In genomic region chr5:132369471-132370240, GRCh38 we compare ENCODE assay signal across 1 cellular context.
TF ChIP-seq lines count a peak whose summit lies in the region.

Gene SLC22A5 (plus strand): TSS chr5:132369710. CDS start chr5:132369973, 263 bp downstream.

TF ChIP-seq in HepG2, 621 proteins besides CTCF, POLR2A, EP300 and RAD21 (continued from another document and continues in another):
- TF ChIP-seq, protein P1, sequence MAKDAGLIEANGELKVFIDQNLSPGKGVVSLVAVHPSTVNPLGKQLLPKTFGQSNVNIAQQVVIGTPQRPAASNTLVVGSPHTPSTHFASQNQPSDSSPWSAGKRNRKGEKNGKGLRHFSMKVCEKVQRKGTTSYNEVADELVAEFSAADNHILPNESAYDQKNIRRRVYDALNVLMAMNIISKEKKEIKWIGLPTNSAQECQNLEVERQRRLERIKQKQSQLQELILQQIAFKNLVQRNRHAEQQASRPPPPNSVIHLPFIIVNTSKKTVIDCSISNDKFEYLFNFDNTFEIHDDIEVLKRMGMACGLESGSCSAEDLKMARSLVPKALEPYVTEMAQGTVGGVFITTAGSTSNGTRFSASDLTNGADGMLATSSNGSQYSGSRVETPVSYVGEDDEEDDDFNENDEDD (CRISPR knock-in tag; IDR thresholded peaks at IDR 0.05; ENCODE audit: borderline replicate concordance), result peak; percentile 68; the same call in 1 of the 2 replicates
- TF ChIP-seq, protein P2, sequence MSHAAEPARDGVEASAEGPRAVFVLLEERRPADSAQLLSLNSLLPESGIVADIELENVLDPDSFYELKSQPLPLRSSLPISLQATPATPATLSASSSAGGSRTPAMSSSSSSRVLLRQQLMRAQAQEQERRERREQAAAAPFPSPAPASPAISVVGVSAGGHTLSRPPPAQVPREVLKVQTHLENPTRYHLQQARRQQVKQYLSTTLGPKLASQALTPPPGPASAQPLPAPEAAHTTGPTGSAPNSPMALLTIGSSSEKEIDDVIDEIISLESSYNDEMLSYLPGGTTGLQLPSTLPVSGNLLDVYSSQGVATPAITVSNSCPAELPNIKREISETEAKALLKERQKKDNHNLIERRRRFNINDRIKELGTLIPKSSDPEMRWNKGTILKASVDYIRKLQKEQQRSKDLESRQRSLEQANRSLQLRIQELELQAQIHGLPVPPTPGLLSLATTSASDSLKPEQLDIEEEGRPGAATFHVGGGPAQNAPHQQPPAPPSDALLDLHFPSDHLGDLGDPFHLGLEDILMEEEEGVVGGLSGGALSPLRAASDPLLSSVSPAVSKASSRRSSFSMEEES (CRISPR knock-in tag; IDR thresholded peaks at IDR 0.05), result peak; percentile 22; the same call in 1 of the 2 replicates
- peak; percentile 50; the same call in 1 of the 2 replicates for TF ChIP-seq ZNF367 (CRISPR knock-in tag; IDR thresholded peaks at IDR 0.05; ENCODE audit: borderline replicate concordance)
- TF ChIP-seq ZBTB40 (IDR thresholded peaks at IDR 0.05), result no peak
- TF ChIP-seq ZBTB40 (CRISPR knock-in tag; IDR thresholded peaks at IDR 0.05), result peak; percentile 80; the same call in 1 of the 2 replicates
- TF ChIP-seq HDAC1 (CRISPR knock-in tag; IDR thresholded peaks at IDR 0.05), result no peak; the same call in 1 of the 2 replicates
- peak; percentile 99 for TF ChIP-seq ZFX (CRISPR knock-in tag; IDR thresholded peaks at IDR 0.05; ENCODE audit: low read depth)
- TF ChIP-seq ATRX (CRISPR knock-in tag; IDR thresholded peaks at IDR 0.05; ENCODE audit: borderline replicate concordance), result no peak
- TF ChIP-seq NKX3-1 (CRISPR knock-in tag; IDR thresholded peaks at IDR 0.05), result peak; percentile 76
- peak; percentile 49; the same call in 1 of the 2 replicates for TF ChIP-seq THAP11 (CRISPR knock-in tag; IDR thresholded peaks at IDR 0.05)
- TF ChIP-seq, protein P3, sequence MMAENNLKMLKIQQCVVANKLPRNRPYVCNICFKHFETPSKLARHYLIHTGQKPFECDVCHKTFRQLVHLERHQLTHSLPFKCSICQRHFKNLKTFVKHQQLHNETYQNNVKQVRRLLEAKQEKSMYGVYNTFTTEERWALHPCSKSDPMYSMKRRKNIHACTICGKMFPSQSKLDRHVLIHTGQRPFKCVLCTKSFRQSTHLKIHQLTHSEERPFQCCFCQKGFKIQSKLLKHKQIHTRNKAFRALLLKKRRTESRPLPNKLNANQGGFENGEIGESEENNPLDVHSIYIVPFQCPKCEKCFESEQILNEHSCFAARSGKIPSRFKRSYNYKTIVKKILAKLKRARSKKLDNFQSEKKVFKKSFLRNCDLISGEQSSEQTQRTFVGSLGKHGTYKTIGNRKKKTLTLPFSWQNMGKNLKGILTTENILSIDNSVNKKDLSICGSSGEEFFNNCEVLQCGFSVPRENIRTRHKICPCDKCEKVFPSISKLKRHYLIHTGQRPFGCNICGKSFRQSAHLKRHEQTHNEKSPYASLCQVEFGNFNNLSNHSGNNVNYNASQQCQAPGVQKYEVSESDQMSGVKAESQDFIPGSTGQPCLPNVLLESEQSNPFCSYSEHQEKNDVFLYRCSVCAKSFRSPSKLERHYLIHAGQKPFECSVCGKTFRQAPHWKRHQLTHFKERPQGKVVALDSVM (CRISPR knock-in tag; IDR thresholded peaks at IDR 0.05), result peak; percentile 86
- TF ChIP-seq TFDP2 (CRISPR knock-in tag; IDR thresholded peaks at IDR 0.05), result peak; percentile 13
- TF ChIP-seq FOXO4 (CRISPR knock-in tag; conservative IDR thresholded peaks at IDR 0.05), result 0 out of 2 replicates have a peak, but pooled peaks have one; percentile 78
- 0 out of 2 replicates have a peak, but pooled peaks have one; percentile 68 for TF ChIP-seq REXO4 (CRISPR knock-in tag; IDR thresholded peaks at IDR 0.05; ENCODE audit: borderline replicate concordance)
- TF ChIP-seq ZBTB7B (CRISPR knock-in tag; IDR thresholded peaks at IDR 0.05), result peak; percentile 62
- 0 out of 2 replicates have a peak, but pooled peaks have one; percentile 13 for TF ChIP-seq HOXA9 (CRISPR knock-in tag; IDR thresholded peaks at IDR 0.05; ENCODE audit: borderline replicate concordance)
- peak; percentile 77; the same call in 1 of the 2 replicates for TF ChIP-seq ZNF451 (CRISPR knock-in tag; IDR thresholded peaks at IDR 0.05)
- peak; percentile 71; the same call in 1 of the 2 replicates for TF ChIP-seq HOXA3 (CRISPR knock-in tag; IDR thresholded peaks at IDR 0.05)
- TF ChIP-seq ZFP36L1 (CRISPR knock-in tag; IDR thresholded peaks at IDR 0.05), result peak; percentile 72; the same call in 1 of the 2 replicates
- TF ChIP-seq PAXIP1 (CRISPR knock-in tag; conservative IDR thresholded peaks at IDR 0.05), result peak; percentile 23; the same call in 1 of the 2 replicates
- no peak for TF ChIP-seq NFE2L1 (CRISPR knock-in tag; IDR thresholded peaks at IDR 0.05; ENCODE audit: borderline replicate concordance)
- TF ChIP-seq, protein P4, sequence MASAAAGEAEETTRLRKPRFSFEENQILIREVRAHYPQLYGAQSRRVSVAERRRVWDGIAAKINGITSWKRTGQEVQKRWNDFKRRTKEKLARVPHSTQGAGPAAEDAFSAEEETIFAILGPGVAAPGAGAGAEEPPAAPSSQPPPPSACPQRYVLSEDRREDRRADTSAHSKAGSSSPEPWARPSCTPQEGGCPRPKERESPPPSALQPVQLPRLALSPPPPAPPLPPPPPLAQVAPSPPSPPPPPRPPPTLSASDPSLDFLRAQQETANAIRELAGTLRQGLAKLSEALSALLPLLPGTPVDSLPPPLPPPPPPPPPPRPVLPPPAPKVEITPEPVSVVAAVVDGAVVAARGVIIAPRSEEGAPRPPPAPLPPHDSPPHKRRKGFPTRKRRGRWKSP (CRISPR knock-in tag; IDR thresholded peaks at IDR 0.05), result peak; percentile 97
- TF ChIP-seq ZNF34 (CRISPR knock-in tag; IDR thresholded peaks at IDR 0.05; ENCODE audit: borderline replicate concordance), result 0 out of 2 replicates have a peak, but pooled peaks have one; percentile 50
- TF ChIP-seq, protein P5, sequence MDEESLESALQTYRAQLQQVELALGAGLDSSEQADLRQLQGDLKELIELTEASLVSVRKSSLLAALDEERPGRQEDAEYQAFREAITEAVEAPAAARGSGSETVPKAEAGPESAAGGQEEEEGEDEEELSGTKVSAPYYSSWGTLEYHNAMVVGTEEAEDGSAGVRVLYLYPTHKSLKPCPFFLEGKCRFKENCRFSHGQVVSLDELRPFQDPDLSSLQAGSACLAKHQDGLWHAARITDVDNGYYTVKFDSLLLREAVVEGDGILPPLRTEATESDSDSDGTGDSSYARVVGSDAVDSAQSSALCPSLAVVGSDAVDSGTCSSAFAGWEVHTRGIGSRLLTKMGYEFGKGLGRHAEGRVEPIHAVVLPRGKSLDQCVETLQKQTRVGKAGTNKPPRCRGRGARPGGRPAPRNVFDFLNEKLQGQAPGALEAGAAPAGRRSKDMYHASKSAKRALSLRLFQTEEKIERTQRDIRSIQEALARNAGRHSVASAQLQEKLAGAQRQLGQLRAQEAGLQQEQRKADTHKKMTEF (CRISPR knock-in tag; IDR thresholded peaks at IDR 0.05), result peak; percentile 89
- peak; percentile 63; the same call in 1 of the 2 replicates for TF ChIP-seq GABPB1 (CRISPR knock-in tag; IDR thresholded peaks at IDR 0.05)
- 0 out of 2 replicates have a peak, but pooled peaks have one; percentile 63 for TF ChIP-seq ZNF549 (CRISPR knock-in tag; IDR thresholded peaks at IDR 0.05)
- TF ChIP-seq, protein P6, sequence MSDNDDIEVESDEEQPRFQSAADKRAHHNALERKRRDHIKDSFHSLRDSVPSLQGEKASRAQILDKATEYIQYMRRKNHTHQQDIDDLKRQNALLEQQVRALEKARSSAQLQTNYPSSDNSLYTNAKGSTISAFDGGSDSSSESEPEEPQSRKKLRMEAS (IDR thresholded peaks at IDR 0.05), result peak; percentile 81
- TF ChIP-seq ZNF713 (CRISPR knock-in tag; IDR thresholded peaks at IDR 0.05), result peak; percentile 60; the same call in 1 of the 2 replicates
- TF ChIP-seq TARDBP (CRISPR knock-in tag; IDR thresholded peaks at IDR 0.05), result 0 out of 2 replicates have a peak, but pooled peaks have one; percentile 36
- peak; percentile 79; the same call in 1 of the 2 replicates for TF ChIP-seq BORCS8-MEF2B (CRISPR knock-in tag; IDR thresholded peaks at IDR 0.05)
